ENCODE assay signal across 8 cellular contexts in the genomic region with DNA sequence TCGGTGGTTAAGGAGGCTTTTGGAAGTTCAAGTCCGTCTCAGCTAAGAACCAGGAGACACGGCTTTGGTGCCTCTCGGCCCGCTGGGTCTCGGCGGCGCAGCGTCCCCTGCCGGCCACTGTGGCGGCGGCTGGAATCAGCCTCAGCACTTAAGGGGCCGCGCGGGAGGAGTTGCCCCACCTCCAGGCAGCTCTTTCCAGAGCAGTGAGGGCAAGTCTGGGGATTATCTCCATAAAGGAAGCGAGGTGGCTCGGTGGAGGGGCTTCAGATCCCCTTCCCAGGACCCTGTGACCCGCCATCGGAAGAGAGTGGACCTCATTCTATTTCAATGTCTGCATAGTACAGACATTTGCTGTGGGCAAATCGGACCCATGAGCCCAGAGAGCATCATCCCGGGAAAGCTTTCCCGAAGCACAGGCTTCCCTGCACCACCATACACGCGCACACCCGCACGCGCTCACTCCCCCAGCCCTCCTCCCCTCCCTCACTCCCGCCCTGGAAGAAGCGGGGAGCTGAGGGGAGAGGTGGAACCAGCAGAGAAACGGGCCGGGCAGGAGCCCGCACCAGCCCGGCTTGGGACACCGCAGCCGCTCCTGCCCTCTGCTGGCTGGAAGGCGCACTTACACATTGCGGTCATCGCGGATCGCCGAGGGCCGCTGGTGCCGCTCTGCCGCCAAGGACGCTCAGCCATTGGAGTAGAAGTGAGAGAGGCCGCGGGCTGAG. TPM values are rescaled to one million over a fixed set of nuclear protein-coding genes. Genes with fewer than 3 reads are reported as not detected.
DNase-seq lines count a peak whose midpoint lies in the region; ATAC-seq, FAIRE-seq and TF ChIP-seq lines count a peak whose summit lies in the region.

No MANE protein-coding gene starts in this region.

- peak overlapping the region; percentile 63 for H3K27ac ChIP-seq in rectal smooth muscle tissue (ENCODE audit: low read depth, low read length)
- peak overlapping the region; percentile 91 for H3K27ac ChIP-seq in vagina

- peak overlapping the region; percentile 84 for H3K4me3 ChIP-seq in rectal smooth muscle tissue (ENCODE audit: low read length)
- peak overlapping the region; percentile 63 to 67 for H3K4me3 ChIP-seq in vagina

- intact Hi-C loops in vagina (cut with DNase I): loop anchor here (5.0 kb wide), 1 partner anchor 114 kb away; no protein-coding TSS in a partner anchor

- DNase-seq in GM12892 (ENCODE audit: insufficient read length) (peak; percentile 73), NCI-H1105 treated with DMSO at 0.1 percent for 48 hours (lab: John Stamatoyannopoulos, UW) (peak; percentile 77), T-helper 1 cell (peak; percentile 54 to 82 (median 66)), amygdala (lab: John Stamatoyannopoulos, UW) (peak; percentile 22 to 84 (median 66)), hepatic stellate cell (ENCODE audit: low spot score) (peak; percentile 81), vagina (ENCODE audit: extremely low spot score in 2 of 2) (no peak)

- FAIRE-seq in GM12892 (lab: Jason Lieb, UNC): peak; percentile 95

- ATAC-seq in HG02763 (IDR thresholded peaks at IDR 0.05; ENCODE audit: unreplicated experiment): peak; percentile 93

- no peaks in the 10 kb centered on the region for H3K9me3 ChIP-seq in vagina

- H3K4me1 ChIP-seq in rectal smooth muscle tissue (ENCODE audit: control insufficient read depth, insufficient read depth, low read length) (peaks cover 5% of the 10 kb centered on the region), vagina (peaks cover 4% of the 10 kb centered on the region)

- TF ChIP-seq CTCF in vagina (IDR thresholded peaks at IDR 0.05): peak; percentile 80 to 93 (median 86)

- H3K36me3 ChIP-seq in rectal smooth muscle tissue (ENCODE audit: control insufficient read depth, insufficient read depth, low read length) (no peaks in the 10 kb centered on the region), vagina (no peaks in the 10 kb centered on the region)

- H3K9ac ChIP-seq in rectal smooth muscle tissue (ENCODE audit: low read length): no peak overlapping the region

- no peak for TF ChIP-seq POLR2A in GM12892 (IDR thresholded peaks at IDR 0.05; ENCODE audit: low read depth, low read length)
- no peak for TF ChIP-seq POLR2A in vagina (IDR thresholded peaks at IDR 0.05)

- no peaks in the 10 kb centered on the region for H3K27me3 ChIP-seq in rectal smooth muscle tissue (ENCODE audit: control insufficient read depth, insufficient read depth, low read length)
- H3K27me3 ChIP-seq in vagina: no peaks in the 10 kb centered on the region

RNA-seq across cellular contexts. Expression of a gene that starts 15.9 kb away (rescaled TPM):
- polyA plus RNA-seq in GM12892 (2012; ENCODE audit: missing spikeins): not detected
- 1.5 TPM for total RNA-seq in vagina

RNA-seq across cellular contexts. Expression of a gene that starts 18.6 kb away (rescaled TPM):
- 74.6 TPM for polyA plus RNA-seq in GM12892 (2012; ENCODE audit: missing spikeins)
- total RNA-seq in vagina: 77.1 TPM

RNA-seq across cellular contexts. Expression of a gene that starts 27.9 kb away (rescaled TPM):
- 0.19 TPM for polyA plus RNA-seq in GM12892 (2012; ENCODE audit: missing spikeins)
- 5.4 TPM for total RNA-seq in vagina

RNA-seq across cellular contexts. Expression of a gene that starts 53.7 kb away (rescaled TPM):
- polyA plus RNA-seq in GM12892 (2012; ENCODE audit: missing spikeins): not detected
- total RNA-seq in vagina: 307 TPM

RNA-seq across cellular contexts. Expression of a gene that starts 58.9 kb away (rescaled TPM):
- polyA plus RNA-seq in GM12892 (2012; ENCODE audit: missing spikeins): not detected
- not detected for total RNA-seq in vagina

Comparison
In these comparisons a context has a peak if more than half of its experiments do, and no peak if none do; other contexts are left out.
1. DNase-seq: peak in GM12892 (single experiment), NCI-H1105 treated with DMSO at 0.1 percent for 48 hours (single experiment), T-helper 1 cell (5 of 5), amygdala (56 of 56) and hepatic stellate cell (single experiment); none in vagina (0 of 2).